In genomic region chr11:94131363-94132115, GRCh38 we compare ENCODE assay signal across 9 cellular contexts. TPM values are rescaled to one million over a fixed set of nuclear protein-coding genes. Genes with fewer than 3 reads are reported as not detected.
DNase-seq lines count a peak whose midpoint lies in the region; ATAC-seq and TF ChIP-seq lines count a peak whose summit lies in the region.
"Had no signal": no experiment of that assay in that cellular context is flagged by ENCODE, and none has a peak within 500 bp of the region (broad histone marks: within the 10 kb centered on the region; RNA-seq: fewer than 3 reads in every experiment).

No MANE protein-coding gene starts in this region.

- DNase-seq in NCI-H69 (lab: John Stamatoyannopoulos, UW) (peak; percentile 81), epithelial cell of esophagus (ENCODE audit: low read depth) (peak; percentile 77), neural progenitor cell (ENCODE audit: low spot score) (no peak), medulla oblongata (ENCODE audit: extremely low spot score) (no peak)
- DNase-seq in NK-92 treated with Interleukin-12 subunit alpha and Interleukin-12 subunit beta, amount 100 ng/mL, for 24 hours (lab: John Stamatoyannopoulos, UW): no peak
- DNase-seq: Karpas-422 had no signal

- no peak overlapping the region for H2AFZ ChIP-seq in neural progenitor cell (replicated peaks)

- H3K27ac Mint-ChIP-seq in neural progenitor cell: no peak overlapping the region

- H3K27me3 Mint-ChIP-seq in neural progenitor cell (ENCODE audit: insufficient read depth, low read depth): peaks cover 13% of the 10 kb centered on the region

- H3K4me2 ChIP-seq in BLaER1 (peak overlapping the region; percentile 88), neural progenitor cell (peak overlapping the region; percentile 81)

- peaks cover 54% of the 10 kb centered on the region for H4K20me1 ChIP-seq in BLaER1
- H4K20me1 ChIP-seq in neural progenitor cell (ENCODE audit: low read depth): peaks cover 55% of the 10 kb centered on the region

- H3F3A ChIP-seq in neural progenitor cell (ENCODE audit: low read depth): no peaks in the 10 kb centered on the region

- H3K36me3 ChIP-seq in BLaER1: peaks cover 19% of the 10 kb centered on the region
- no peaks in the 10 kb centered on the region for H3K36me3 ChIP-seq in neural progenitor cell

- TF ChIP-seq CTCF in epithelial cell of esophagus (IDR thresholded peaks at IDR 0.05; ENCODE audit: insufficient read depth, low read depth, low read length, missing control alignments): peak; percentile 10
- TF ChIP-seq CTCF in neural progenitor cell (IDR thresholded peaks at IDR 0.05): no peak

- H3K9me3 Mint-ChIP-seq in neural progenitor cell: peaks cover 7% of the 10 kb centered on the region

- H3K4me3 ChIP-seq in BLaER1 (peak overlapping the region; percentile 86; the same call in 1 of the 2 replicates), epithelial cell of esophagus (ENCODE audit: low read length) (no peak overlapping the region), neural progenitor cell (no peak overlapping the region)

- H3K9me3 ChIP-seq in BLaER1: peaks cover 18% of the 10 kb centered on the region; the same call in 1 of the 2 replicates
- no peaks in the 10 kb centered on the region for H3K9me3 ChIP-seq in neural progenitor cell (ENCODE audit: low read depth)

- peaks cover 8% of the 10 kb centered on the region for H3K36me3 Mint-ChIP-seq in neural progenitor cell

- H3K27ac ChIP-seq in BLaER1 (no peak overlapping the region), neural progenitor cell (no peak overlapping the region)

- peaks cover 20% of the 10 kb centered on the region for H3K4me1 Mint-ChIP-seq in neural progenitor cell

- no peak for ATAC-seq in GM21381 (IDR thresholded peaks at IDR 0.05; ENCODE audit: unreplicated experiment)
- ATAC-seq in GM18870 (IDR thresholded peaks at IDR 0.05; ENCODE audit: unreplicated experiment): no peak

- H3K4me1 ChIP-seq in BLaER1: peaks cover 77% of the 10 kb centered on the region
- H3K4me1 ChIP-seq in neural progenitor cell: peaks cover 20% of the 10 kb centered on the region

- H3K27me3 ChIP-seq in BLaER1 (no peaks in the 10 kb centered on the region), neural progenitor cell (no peaks in the 10 kb centered on the region)

- H3K79me2 ChIP-seq in neural progenitor cell (ENCODE audit: low read depth): peaks cover 95% of the 10 kb centered on the region

- H3K4me3 Mint-ChIP-seq in neural progenitor cell: no peak overlapping the region

- peak overlapping the region; percentile 93; the same call in 1 of the 2 replicates for H3K9ac ChIP-seq in BLaER1
- no peak overlapping the region for H3K9ac ChIP-seq in neural progenitor cell

RNA-seq across cellular contexts. Expression of gene PANX1, which starts 2.9 kb away (rescaled TPM):
- 26.1 and 26.4 TPM in 2 replicates for total RNA-seq in neural progenitor cell (ENCODE audit: low replicate concordance)

Comparison
In these comparisons a context has a peak if more than half of its experiments do, and no peak if none do; other contexts are left out.
1. DNase-seq: peak in NCI-H69 (single experiment) and epithelial cell of esophagus (single experiment); none in neural progenitor cell (single experiment), medulla oblongata (single experiment) and NK-92 treated with Interleukin-12 subunit alpha and Interleukin-12 subunit beta, amount 100 ng/mL, for 24 hours (single experiment).